ENCODE assay signal across 18 cellular contexts in the genomic region with DNA sequence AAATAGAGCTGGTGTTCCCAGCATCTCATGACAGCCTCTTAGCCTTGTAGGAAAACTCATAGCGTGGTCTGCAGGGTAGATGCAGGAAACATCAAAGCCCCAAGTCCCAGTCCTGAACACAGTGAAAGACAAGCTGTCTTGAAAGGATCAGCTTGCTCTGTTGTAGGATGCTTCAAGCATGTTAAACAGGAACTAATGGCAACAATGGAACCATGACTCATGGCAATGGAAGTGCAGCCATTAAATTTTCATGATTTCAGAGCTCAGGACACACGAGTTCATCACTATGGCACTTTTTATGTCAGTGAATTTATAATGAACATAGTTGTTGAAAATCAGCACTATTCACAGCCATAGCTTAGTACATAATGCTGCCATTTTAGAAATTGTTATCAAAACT.
"Had no signal": no experiment of that assay in that cellular context is flagged by ENCODE, and none has a peak within 500 bp of the region (broad histone marks: within the 10 kb centered on the region; RNA-seq: fewer than 3 reads in every experiment).

No MANE protein-coding gene starts in this region.

- H3K36me3 ChIP-seq: ascending aorta, gastroesophageal sphincter, heart right ventricle, ovary, right lobe of liver, stomach had no signal

- DNase-seq: activated CD4-positive, alpha-beta T cell treated with anti-CD3 and anti-CD28 coated beads for 36 hours; activated CD4-positive, alpha-beta T cell treated with anti-CD3 and anti-CD28 coated beads, Interleukin-2, amount 50 U/mL, for 48 hours; activated gamma-delta T cell; caudate nucleus; dorsolateral prefrontal cortex; heart right ventricle; left cardiac atrium; mesendoderm; naive thymus-derived CD4-positive, alpha-beta T cell; ovary; right lobe of liver; stimulated activated CD4-positive, alpha-beta T cell treated with anti-CD3 and anti-CD28 coated beads, Interleukin-4, amount 100 ng/mL, for 1 hour; stomach; testis had no signal

- H3K4me3 ChIP-seq: ascending aorta, dorsolateral prefrontal cortex, gastroesophageal sphincter, heart right ventricle, ovary, right lobe of liver, smooth muscle cell, stomach, testis had no signal

- H3K27me3 ChIP-seq: ascending aorta, dorsolateral prefrontal cortex, gastroesophageal sphincter, heart right ventricle, ovary, right lobe of liver, stomach, testis had no signal

- ATAC-seq: activated CD4-positive, alpha-beta T cell treated with anti-CD3 and anti-CD28 coated beads for 36 hours; gastroesophageal sphincter; heart right ventricle; left cardiac atrium; naive thymus-derived CD4-positive, alpha-beta T cell; right lobe of liver had no signal

- H3K27ac ChIP-seq: ascending aorta, dorsolateral prefrontal cortex, epithelial cell of prostate, gastroesophageal sphincter, heart right ventricle, ovary, right lobe of liver, stomach, testis had no signal
